In genomic region chr4:99462875-99463464, GRCh38 we compare ENCODE assay signal across 1 cellular context.
A peak's percentile ranks its signal among the peaks of the same experiment; 100 is the strongest.
TF ChIP-seq lines count a peak whose summit lies in the region.

No MANE protein-coding gene starts in this region.

TF ChIP-seq in GM12878, 131 proteins besides CTCF, POLR2A, EP300 and RAD21:
- peak; percentile 79; the same call in 1 of the 2 replicates for TF ChIP-seq SMC3 (IDR thresholded peaks at IDR 0.05; ENCODE audit: borderline replicate concordance, low read length)
- TF ChIP-seq CREB1 (IDR thresholded peaks at IDR 0.05; ENCODE audit: low read depth) = no peak
